In the genomic region with DNA sequence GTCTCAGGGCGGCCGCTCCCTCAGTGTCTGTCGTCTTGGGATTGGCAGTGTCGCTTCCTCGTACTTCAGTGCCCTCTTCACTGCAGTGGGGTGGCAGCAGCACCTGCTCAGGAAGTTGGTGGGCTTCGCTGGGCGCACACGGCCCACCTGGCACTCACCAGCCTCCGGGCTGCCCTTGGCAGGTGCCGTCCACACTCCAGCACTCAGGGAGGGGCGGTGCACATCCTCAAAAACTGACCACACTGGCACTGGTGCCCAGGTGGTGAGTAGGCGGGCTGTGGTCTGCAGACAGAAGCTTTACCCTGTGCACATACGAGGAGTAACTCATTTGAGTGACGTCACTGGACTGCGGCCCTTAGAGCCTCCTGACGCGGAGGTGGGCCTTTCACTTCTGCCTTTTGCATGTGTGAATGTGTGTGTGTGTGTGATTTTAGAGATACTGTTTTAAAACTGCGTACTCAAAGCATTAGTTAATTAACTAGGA, we compare ENCODE assay signal across 11 cellular contexts.
DNase-seq lines count a peak whose midpoint lies in the region; ATAC-seq and TF ChIP-seq lines count a peak whose summit lies in the region.
"Had no signal": no experiment of that assay in that cellular context is flagged by ENCODE, and none has a peak within 500 bp of the region (broad histone marks: within the 10 kb centered on the region; RNA-seq: fewer than 3 reads in every experiment).

No MANE protein-coding gene starts in this region.

- no peaks in the 10 kb centered on the region for H3K4me1 ChIP-seq in neural progenitor cell
- H3K4me1 ChIP-seq: esophagus squamous epithelium had no signal

- H3K27me3 ChIP-seq in neural progenitor cell: no peaks in the 10 kb centered on the region
- H3K27me3 ChIP-seq: esophagus squamous epithelium had no signal

- no peak for DNase-seq in stimulated activated effector memory CD8-positive, alpha-beta T cell treated with anti-CD3 and anti-CD28 coated beads, Interleukin-12 subunit alpha, Interleukin-12 subunit beta, amount 100 ng/mL, for 72 hours (ENCODE audit: low spot score in 2 of 2)
- DNase-seq in amniotic stem cell (lab: John Stamatoyannopoulos, UW) (no peak), neural progenitor cell (ENCODE audit: low spot score) (no peak)
- no peak for DNase-seq in NK-92 treated with Interleukin-12 subunit alpha and Interleukin-12 subunit beta, amount 100 ng/mL, for 24 hours (lab: John Stamatoyannopoulos, UW)
- DNase-seq: activated naive CD4-positive, alpha-beta T cell; esophagus squamous epithelium; NCI-H1092 treated with DMSO at 0.1 percent for 48 hours had no signal

- no peak overlapping the region for H3K4me3 ChIP-seq in neural progenitor cell
- H3K4me3 ChIP-seq: esophagus squamous epithelium had no signal

- peaks cover 15% of the 10 kb centered on the region for H3K4me1 Mint-ChIP-seq in stimulated activated effector memory CD8-positive, alpha-beta T cell treated with anti-CD3 and anti-CD28 coated beads, Interleukin-12 subunit alpha, Interleukin-12 subunit beta, amount 100 ng/mL, for 72 hours
- H3K4me1 Mint-ChIP-seq in neural progenitor cell: peaks cover 7% of the 10 kb centered on the region

- H3K27ac Mint-ChIP-seq in stimulated activated effector memory CD8-positive, alpha-beta T cell treated with anti-CD3 and anti-CD28 coated beads, Interleukin-12 subunit alpha, Interleukin-12 subunit beta, amount 100 ng/mL, for 72 hours: no peak overlapping the region
- H3K27ac Mint-ChIP-seq in neural progenitor cell: no peak overlapping the region

- no peak overlapping the region for H3K9ac ChIP-seq in neural progenitor cell

- ATAC-seq in GM18873 (IDR thresholded peaks at IDR 0.05; ENCODE audit: low FRiP score, unreplicated experiment) (peak; percentile 82), GM21786 (IDR thresholded peaks at IDR 0.05; ENCODE audit: unreplicated experiment) (peak; percentile 90), HG03558 (IDR thresholded peaks at IDR 0.05; ENCODE audit: extremely low read depth, unreplicated experiment) (peak; percentile 59)
- ATAC-seq in stimulated activated effector memory CD8-positive, alpha-beta T cell treated with anti-CD3 and anti-CD28 coated beads, Interleukin-12 subunit alpha, Interleukin-12 subunit beta, amount 100 ng/mL, for 72 hours: peak; percentile 67

- H3K4me2 ChIP-seq in neural progenitor cell: no peak overlapping the region

- H3K27me3 Mint-ChIP-seq in neural progenitor cell (ENCODE audit: insufficient read depth, low read depth): peaks cover 5% of the 10 kb centered on the region
- H3K27me3 Mint-ChIP-seq: T-cell had no signal

- no peak overlapping the region for H3K4me3 Mint-ChIP-seq in stimulated activated effector memory CD8-positive, alpha-beta T cell treated with anti-CD3 and anti-CD28 coated beads, Interleukin-12 subunit alpha, Interleukin-12 subunit beta, amount 100 ng/mL, for 72 hours
- H3K4me3 Mint-ChIP-seq in neural progenitor cell: no peak overlapping the region
- H3K4me3 Mint-ChIP-seq: T-cell had no signal

- H4K20me1 ChIP-seq in neural progenitor cell (ENCODE audit: low read depth): no peaks in the 10 kb centered on the region

- no peak overlapping the region for H3K27ac ChIP-seq in neural progenitor cell
- H3K27ac ChIP-seq: esophagus squamous epithelium had no signal

- no peaks in the 10 kb centered on the region for H3K9me3 ChIP-seq in neural progenitor cell (ENCODE audit: low read depth)
- H3K9me3 ChIP-seq: esophagus squamous epithelium had no signal

- no peaks in the 10 kb centered on the region for H3K9me3 Mint-ChIP-seq in stimulated activated effector memory CD8-positive, alpha-beta T cell treated with anti-CD3 and anti-CD28 coated beads, Interleukin-12 subunit alpha, Interleukin-12 subunit beta, amount 100 ng/mL, for 72 hours
- H3K9me3 Mint-ChIP-seq in neural progenitor cell: no peaks in the 10 kb centered on the region
- H3K9me3 Mint-ChIP-seq: T-cell had no signal

- no peak overlapping the region for H2AFZ ChIP-seq in neural progenitor cell (replicated peaks)

- H3K36me3 ChIP-seq in neural progenitor cell: no peaks in the 10 kb centered on the region

- H3K79me2 ChIP-seq in neural progenitor cell (ENCODE audit: low read depth): no peaks in the 10 kb centered on the region

- H3F3A ChIP-seq in neural progenitor cell (ENCODE audit: low read depth): no peaks in the 10 kb centered on the region

- H3K36me3 Mint-ChIP-seq in stimulated activated effector memory CD8-positive, alpha-beta T cell treated with anti-CD3 and anti-CD28 coated beads, Interleukin-12 subunit alpha, Interleukin-12 subunit beta, amount 100 ng/mL, for 72 hours: peaks cover 64% of the 10 kb centered on the region
- H3K36me3 Mint-ChIP-seq in neural progenitor cell: peaks cover 15% of the 10 kb centered on the region

- no peak for TF ChIP-seq CTCF in neural progenitor cell (IDR thresholded peaks at IDR 0.05)
